In the genomic region with DNA sequence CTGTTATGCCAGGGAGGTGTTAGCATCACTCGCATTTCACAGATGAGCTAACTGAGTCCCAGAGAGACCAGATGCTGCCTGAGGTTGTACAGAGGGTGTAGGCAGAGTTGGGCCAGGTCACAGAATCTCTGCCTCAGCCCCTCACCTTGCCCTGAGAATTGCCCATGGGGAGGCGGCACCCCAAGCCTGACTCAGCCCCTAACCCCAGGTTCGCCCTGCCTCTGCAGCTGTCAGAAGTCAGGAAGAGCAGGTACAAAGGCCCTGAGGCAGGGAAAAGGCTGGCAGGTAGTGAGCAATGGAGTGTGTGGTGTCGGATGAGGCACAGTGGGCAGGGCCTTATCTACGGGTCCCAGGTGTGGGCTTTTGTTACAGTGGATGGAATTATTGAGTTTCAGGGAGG, we compare ENCODE assay signal across 13 cellular contexts.
"Had no signal": no experiment of that assay in that cellular context is flagged by ENCODE, and none has a peak within 500 bp of the region (broad histone marks: within the 10 kb centered on the region; RNA-seq: fewer than 3 reads in every experiment).

No MANE protein-coding gene starts in this region.

- H3K4me1 ChIP-seq: uterus had no signal

- H3K36me3 Mint-ChIP-seq: activated CD4-positive, alpha-beta memory T cell treated with anti-CD3 and anti-CD28 coated beads for 36 hours; activated naive CD4-positive, alpha-beta T cell treated with anti-CD3 and anti-CD28 coated beads, Interleukin-2, amount 50 U/mL, for 72 hours; natural killer cell treated with Interleukin-12 subunit alpha and Interleukin-12 subunit beta and Interleukin-15 and Interleukin-18, amount 100 ng/mL, for 72 hours had no signal

- H3K36me3 ChIP-seq: thoracic aorta, uterus had no signal

- H3K4me3 Mint-ChIP-seq: activated CD4-positive, alpha-beta memory T cell treated with anti-CD3 and anti-CD28 coated beads for 36 hours; activated T-helper 1 cell treated with anti-CD3 and anti-CD28 coated beads, Interleukin-12 subunit alpha, Interleukin-12 subunit beta, Interleukin-2, Interleukin-4 antibody, amounts not matched to agents 30 ng/mL and 10 ng/mL and 1 ng/mL, durations not matched to agents 14 hours and 24 hours and 36 hours; brain; central memory CD8-positive, alpha-beta T cell; natural killer cell treated with Interleukin-12 subunit alpha and Interleukin-12 subunit beta and Interleukin-15 and Interleukin-18, amount 100 ng/mL, for 72 hours; stimulated activated naive CD8-positive, alpha-beta T cell treated with anti-CD3 and anti-CD28 coated beads, Interleukin-15, amount 100 ng/mL, for 72 hours had no signal

- DNase-seq: amniotic stem cell; stimulated activated CD4-positive, alpha-beta T cell treated with anti-CD3 and anti-CD28 coated beads, Interleukin-15, amount 100 ng/mL, for 24 hours; stimulated activated CD4-positive, alpha-beta T cell treated with anti-CD3 and anti-CD28 coated beads, Interleukin-4, amount 100 ng/mL, for 24 hours; stimulated activated naive CD8-positive, alpha-beta T cell treated with anti-CD3 and anti-CD28 coated beads, Interleukin-15, amount 100 ng/mL, for 72 hours; T-helper 9 cell had no signal

- H3K9me3 ChIP-seq: thoracic aorta, uterus had no signal

- H3K27me3 Mint-ChIP-seq: activated CD4-positive, alpha-beta memory T cell treated with anti-CD3 and anti-CD28 coated beads for 36 hours; stimulated activated naive CD8-positive, alpha-beta T cell treated with anti-CD3 and anti-CD28 coated beads, Interleukin-15, amount 100 ng/mL, for 72 hours had no signal

- H3K27ac Mint-ChIP-seq: activated CD4-positive, alpha-beta memory T cell treated with anti-CD3 and anti-CD28 coated beads for 36 hours; activated naive CD4-positive, alpha-beta T cell treated with anti-CD3 and anti-CD28 coated beads, Interleukin-2, amount 50 U/mL, for 72 hours; activated T-helper 1 cell treated with anti-CD3 and anti-CD28 coated beads, Interleukin-12 subunit alpha, Interleukin-12 subunit beta, Interleukin-2, Interleukin-4 antibody, amounts not matched to agents 30 ng/mL and 10 ng/mL and 1 ng/mL, durations not matched to agents 14 hours and 24 hours and 36 hours; brain; natural killer cell treated with Interleukin-12 subunit alpha and Interleukin-12 subunit beta and Interleukin-15 and Interleukin-18, amount 100 ng/mL, for 72 hours had no signal

- H3K27me3 ChIP-seq: uterus had no signal

- H3K27ac ChIP-seq: thoracic aorta, uterus had no signal

- H3K4me1 Mint-ChIP-seq: brain; central memory CD8-positive, alpha-beta T cell had no signal

- H3K4me3 ChIP-seq: thoracic aorta, uterus had no signal

- ATAC-seq: activated naive CD4-positive, alpha-beta T cell treated with anti-CD3 and anti-CD28 coated beads, Interleukin-2, amount 50 U/mL, for 72 hours; natural killer cell treated with Interleukin-12 subunit alpha and Interleukin-12 subunit beta and Interleukin-15 and Interleukin-18, amount 100 ng/mL, for 72 hours; stimulated activated naive CD8-positive, alpha-beta T cell treated with anti-CD3 and anti-CD28 coated beads, Interleukin-15, amount 100 ng/mL, for 72 hours had no signal
